In the genomic region with DNA sequence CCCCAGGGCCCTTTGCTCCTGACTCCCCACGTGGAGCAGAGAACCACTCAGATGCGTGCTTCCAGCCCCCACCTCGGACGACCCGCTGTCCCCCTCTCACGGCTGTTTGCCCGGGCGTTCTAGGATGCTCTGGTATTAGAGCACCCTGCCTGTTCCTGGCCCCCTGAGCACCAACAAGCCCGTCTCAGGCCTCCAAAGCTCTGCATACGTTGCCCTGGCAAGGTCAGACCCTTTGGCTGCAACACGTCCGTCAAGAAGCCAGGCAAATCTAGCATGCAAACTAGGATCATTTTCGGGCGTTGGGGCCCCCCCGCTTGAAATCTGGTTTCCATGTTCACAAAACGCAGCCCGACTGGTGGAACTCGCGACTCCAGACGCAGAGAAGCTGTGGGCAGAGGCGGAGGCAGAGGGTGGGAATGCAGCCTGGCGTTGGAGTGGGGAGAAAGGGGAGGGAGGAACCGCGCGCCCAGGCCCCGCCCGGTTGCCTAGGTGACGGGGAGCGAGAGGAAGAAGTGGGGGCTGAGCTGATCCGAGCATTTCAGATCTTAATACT, we compare ENCODE assay signal across 8 cellular contexts.
DNase-seq lines count a peak whose midpoint lies in the region; ATAC-seq and TF ChIP-seq lines count a peak whose summit lies in the region.

No MANE protein-coding gene starts in this region.

- DNase-seq in Ammon's horn (ENCODE audit: low spot score) (peak; percentile 91), GM19240 (ENCODE audit: insufficient read length, low spot score) (peak; percentile 28), NCI-H510A (lab: John Stamatoyannopoulos, UW) (peak; percentile 43), astrocyte of the spinal cord (ENCODE audit: low read depth, low spot score) (peak; percentile 50), sciatic nerve (ENCODE audit: low spot score) (peak; percentile 86), immature natural killer cell (no peak)

- ATAC-seq in sciatic nerve: peak; percentile 98
- no peak for ATAC-seq in HG02623 (IDR thresholded peaks at IDR 0.05; ENCODE audit: unreplicated experiment)

- H3K36me3 Mint-ChIP-seq in immature natural killer cell: no peaks in the 10 kb centered on the region

- peaks cover 0 to 2% of the 10 kb centered on the region in 2 donors for H3K4me1 Mint-ChIP-seq in immature natural killer cell

- peaks cover 13 to 26% (median 16%) of the 10 kb centered on the region in 3 donors for H3K27me3 Mint-ChIP-seq in immature natural killer cell (ENCODE audit: low read depth in 3 of 3)

- in situ Hi-C loops in astrocyte of the spinal cord (cut with HindIII; ENCODE audit: low sequenced_read_pairs): no loop called here

- intact Hi-C loops in sciatic nerve (cut with DNase I): no loop called here

- no peak for TF ChIP-seq CTCF in astrocyte of the spinal cord (IDR thresholded peaks at IDR 0.05; ENCODE audit: low read depth, low read length)

- no peaks in the 10 kb centered on the region for H3K9me3 Mint-ChIP-seq in immature natural killer cell

- H3K4me3 Mint-ChIP-seq in immature natural killer cell: no peak overlapping the region

- H3K4me3 ChIP-seq in astrocyte of the spinal cord (ENCODE audit: low read depth, low read length) (peak overlapping the region; percentile 40), iPS-11a (ENCODE audit: low read depth, low read length) (peak overlapping the region; percentile 25)

- no peak overlapping the region for H3K27ac Mint-ChIP-seq in immature natural killer cell

Comparison
In these comparisons a context has a peak if more than half of its experiments do, and no peak if none do; other contexts are left out.
1. DNase-seq: peak in Ammon's horn (single experiment), GM19240 (single experiment), NCI-H510A (single experiment), astrocyte of the spinal cord (single experiment) and sciatic nerve (single experiment); none in immature natural killer cell (0 of 3).